In the genomic region with DNA sequence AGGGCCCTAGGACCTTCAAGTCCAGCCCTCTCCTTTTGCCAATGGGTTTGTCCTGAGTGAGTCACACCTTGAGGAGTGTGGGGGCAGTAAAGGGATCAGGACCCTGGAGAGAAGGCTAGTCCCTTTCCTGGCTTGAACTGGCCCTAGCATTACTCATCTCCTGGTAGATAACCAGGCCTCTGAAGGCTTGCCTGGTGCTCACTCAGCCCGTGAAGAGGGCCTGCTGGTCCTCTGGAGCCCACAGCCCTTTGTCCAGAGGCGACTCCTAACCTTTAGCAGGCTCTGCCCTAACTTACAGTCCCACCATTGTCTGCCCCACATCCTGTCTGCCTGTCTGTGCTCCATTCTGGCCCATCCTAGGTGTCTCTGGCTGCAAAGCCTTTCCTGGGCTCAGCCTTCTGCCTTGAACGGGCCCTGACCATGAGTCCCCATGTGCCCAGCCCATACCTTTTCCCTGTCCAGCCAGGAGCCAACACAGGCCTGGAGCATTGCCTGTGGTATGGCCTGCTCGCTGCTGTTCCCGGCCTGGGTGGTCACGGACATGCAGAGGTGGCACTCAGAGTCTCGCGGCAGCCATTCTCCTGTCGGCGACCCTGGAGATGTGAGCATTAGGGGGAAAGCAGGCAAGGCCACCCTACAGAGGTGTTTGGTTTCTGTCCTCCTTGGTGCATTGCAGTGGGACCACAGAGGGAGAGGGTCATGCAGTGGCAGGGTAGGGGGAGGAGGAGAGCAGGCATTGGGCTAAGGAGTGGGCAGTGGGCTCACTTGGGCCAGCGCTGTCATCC, we compare ENCODE assay signal across 10 cellular contexts. TPM values are rescaled to one million over a fixed set of nuclear protein-coding genes. Genes with fewer than 3 reads are reported as not detected.
A peak's percentile ranks its signal among the peaks of the same experiment; 100 is the strongest.
DNase-seq lines count a peak whose midpoint lies in the region; ATAC-seq, FAIRE-seq and TF ChIP-seq lines count a peak whose summit lies in the region.
"Had no signal": no experiment of that assay in that cellular context is flagged by ENCODE, and none has a peak within 500 bp of the region (broad histone marks: within the 10 kb centered on the region; RNA-seq: fewer than 3 reads in every experiment).

No MANE protein-coding gene starts in this region.

- no peak for FAIRE-seq in kidney (lab: Jason Lieb, UNC)

- TF ChIP-seq CTCF in psoas muscle (IDR thresholded peaks at IDR 0.05) = no peak
- TF ChIP-seq CTCF in kidney (IDR thresholded peaks at IDR 0.05; ENCODE audit: borderline replicate concordance, extremely low read depth, insufficient read depth) = no peak

- intact Hi-C loops in psoas muscle (cut with DNase I) (no loop called here), kidney (cut with DNase I) (no loop called here)

- no peaks in the 10 kb centered on the region for H3K27me3 ChIP-seq in psoas muscle (ENCODE audit: insufficient read depth in 3 of 3, low read length in 2 of 3)

- H3K4me1 ChIP-seq in psoas muscle = no peaks in the 10 kb centered on the region
- H3K4me1 ChIP-seq in kidney (ENCODE audit: control insufficient read depth in 1 of 2, insufficient read depth in 1 of 2, low read depth in 1 of 2, low read length in 2 of 2) = no peaks in the 10 kb centered on the region

- H3K4me3 ChIP-seq in psoas muscle (no peak overlapping the region), kidney (ENCODE audit: low read length in 2 of 2) (no peak overlapping the region)

- H3K36me3 ChIP-seq in psoas muscle (ENCODE audit: insufficient read depth in 1 of 2, low read depth in 1 of 2) (peaks cover 0 to 3% of the 10 kb centered on the region in 2 donors), kidney (ENCODE audit: control insufficient read depth in 1 of 2, insufficient read depth in 2 of 2, low read length in 2 of 2) (no peaks in the 10 kb centered on the region)

- DNase-seq in GM04504 (ENCODE audit: low read depth) (peak; percentile 84), glomerular visceral epithelial cell (ENCODE audit: extremely low spot score) (peak; percentile 84), psoas muscle (peak in 1 of 2 donors; percentile 50), midbrain (lab: John Stamatoyannopoulos, UW) (no peak), NCI-H2081 (lab: John Stamatoyannopoulos, UW) (no peak), kidney (no peak)
- DNase-seq: NCI-H526 treated with DMSO at 0.1 percent for 48 hours had no signal

- peak overlapping the region; percentile 33 for H3K27ac ChIP-seq in psoas muscle
- no peak overlapping the region for H3K27ac ChIP-seq in kidney (ENCODE audit: low read depth in 2 of 2, low read length in 2 of 2)

- H3K9ac ChIP-seq in kidney (ENCODE audit: low read length in 2 of 2) = no peak overlapping the region

- WGBS in psoas muscle, 3 donors = 87 to 88% (median 88%) methylated on average over 11 of the region's 11 CpGs

- H3K9me3 ChIP-seq in psoas muscle (no peaks in the 10 kb centered on the region), kidney (ENCODE audit: control insufficient read depth in 1 of 2, low read length in 2 of 2) (no peaks in the 10 kb centered on the region)

- peak; percentile 91 for ATAC-seq in SK-N-SH treated with all-trans-retinoic acid at 6 μM for 48 hours
- peak; percentile 36 to 68 (median 66) for ATAC-seq in psoas muscle
- no peak for ATAC-seq in GM19452 (IDR thresholded peaks at IDR 0.05; ENCODE audit: unreplicated experiment)

TF ChIP-seq in SK-N-SH treated with all-trans-retinoic acid at 6 μM for 48 hours, 23 proteins besides CTCF, POLR2A, EP300 and RAD21 (continues in another document):
- no peak for TF ChIP-seq ZC3H10 (CRISPR knock-in tag; IDR thresholded peaks at IDR 0.05)
- TF ChIP-seq ISL1 (CRISPR knock-in tag; IDR thresholded peaks at IDR 0.05) = no peak
- TF ChIP-seq SNAI2 (CRISPR knock-in tag; IDR thresholded peaks at IDR 0.05) = no peak
- TF ChIP-seq RARB (CRISPR knock-in tag; IDR thresholded peaks at IDR 0.05) = no peak
- no peak for TF ChIP-seq ZNF70 (CRISPR knock-in tag; IDR thresholded peaks at IDR 0.05)
- TF ChIP-seq POU6F1 (CRISPR knock-in tag; IDR thresholded peaks at IDR 0.05; ENCODE audit: borderline replicate concordance, low read depth) = no peak
- TF ChIP-seq CSDC2 (CRISPR knock-in tag; IDR thresholded peaks at IDR 0.05) = no peak
- TF ChIP-seq ZNF565 (CRISPR knock-in tag; conservative IDR thresholded peaks at IDR 0.05; ENCODE audit: low read depth) = no peak
- TF ChIP-seq PPARA (CRISPR knock-in tag; IDR thresholded peaks at IDR 0.05; ENCODE audit: borderline replicate concordance) = no peak
- no peak for TF ChIP-seq CREB5 (CRISPR knock-in tag; IDR thresholded peaks at IDR 0.05; ENCODE audit: low read depth)
- no peak for TF ChIP-seq TCF4 (CRISPR knock-in tag; IDR thresholded peaks at IDR 0.05; ENCODE audit: borderline replicate concordance)
- TF ChIP-seq, protein P1, sequence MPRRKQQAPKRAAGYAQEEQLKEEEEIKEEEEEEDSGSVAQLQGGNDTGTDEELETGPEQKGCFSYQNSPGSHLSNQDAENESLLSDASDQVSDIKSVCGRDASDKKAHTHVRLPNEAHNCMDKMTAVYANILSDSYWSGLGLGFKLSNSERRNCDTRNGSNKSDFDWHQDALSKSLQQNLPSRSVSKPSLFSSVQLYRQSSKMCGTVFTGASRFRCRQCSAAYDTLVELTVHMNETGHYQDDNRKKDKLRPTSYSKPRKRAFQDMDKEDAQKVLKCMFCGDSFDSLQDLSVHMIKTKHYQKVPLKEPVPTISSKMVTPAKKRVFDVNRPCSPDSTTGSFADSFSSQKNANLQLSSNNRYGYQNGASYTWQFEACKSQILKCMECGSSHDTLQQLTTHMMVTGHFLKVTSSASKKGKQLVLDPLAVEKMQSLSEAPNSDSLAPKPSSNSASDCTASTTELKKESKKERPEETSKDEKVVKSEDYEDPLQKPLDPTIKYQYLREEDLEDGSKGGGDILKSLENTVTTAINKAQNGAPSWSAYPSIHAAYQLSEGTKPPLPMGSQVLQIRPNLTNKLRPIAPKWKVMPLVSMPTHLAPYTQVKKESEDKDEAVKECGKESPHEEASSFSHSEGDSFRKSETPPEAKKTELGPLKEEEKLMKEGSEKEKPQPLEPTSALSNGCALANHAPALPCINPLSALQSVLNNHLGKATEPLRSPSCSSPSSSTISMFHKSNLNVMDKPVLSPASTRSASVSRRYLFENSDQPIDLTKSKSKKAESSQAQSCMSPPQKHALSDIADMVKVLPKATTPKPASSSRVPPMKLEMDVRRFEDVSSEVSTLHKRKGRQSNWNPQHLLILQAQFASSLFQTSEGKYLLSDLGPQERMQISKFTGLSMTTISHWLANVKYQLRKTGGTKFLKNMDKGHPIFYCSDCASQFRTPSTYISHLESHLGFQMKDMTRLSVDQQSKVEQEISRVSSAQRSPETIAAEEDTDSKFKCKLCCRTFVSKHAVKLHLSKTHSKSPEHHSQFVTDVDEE (CRISPR knock-in tag; IDR thresholded peaks at IDR 0.05) = no peak
- TF ChIP-seq, protein P2, sequence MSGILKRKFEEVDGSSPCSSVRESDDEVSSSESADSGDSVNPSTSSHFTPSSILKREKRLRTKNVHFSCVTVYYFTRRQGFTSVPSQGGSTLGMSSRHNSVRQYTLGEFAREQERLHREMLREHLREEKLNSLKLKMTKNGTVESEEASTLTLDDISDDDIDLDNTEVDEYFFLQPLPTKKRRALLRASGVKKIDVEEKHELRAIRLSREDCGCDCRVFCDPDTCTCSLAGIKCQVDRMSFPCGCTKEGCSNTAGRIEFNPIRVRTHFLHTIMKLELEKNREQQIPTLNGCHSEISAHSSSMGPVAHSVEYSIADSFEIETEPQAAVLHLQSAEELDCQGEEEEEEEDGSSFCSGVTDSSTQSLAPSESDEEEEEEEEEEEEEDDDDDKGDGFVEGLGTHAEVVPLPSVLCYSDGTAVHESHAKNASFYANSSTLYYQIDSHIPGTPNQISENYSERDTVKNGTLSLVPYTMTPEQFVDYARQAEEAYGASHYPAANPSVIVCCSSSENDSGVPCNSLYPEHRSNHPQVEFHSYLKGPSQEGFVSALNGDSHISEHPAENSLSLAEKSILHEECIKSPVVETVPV (CRISPR knock-in tag; IDR thresholded peaks at IDR 0.05) = no peak

RNA-seq across cellular contexts. Expression of gene SFTPB, which starts 4.9 kb away (rescaled TPM):
- total RNA-seq in psoas muscle (1 to 10 TPM in 2 of 4 donors, under 1 TPM in 2; 0.25 to 1.1 (median 0.96) TPM), kidney (1.3 TPM)
- polyA plus RNA-seq in psoas muscle (1 to 10 TPM in 1 of 3 donors, under 1 TPM in 2; 0.04 to 1.5 (median 0.98) TPM), kidney (ENCODE audit: insufficient read depth, low read depth, low replicate concordance) (0.92 TPM)
- total RNA-seq: liver had no signal
- polyA plus RNA-seq: liver had no signal

RNA-seq across cellular contexts. Expression of gene GNLY, which starts 31.1 kb away (rescaled TPM):
- total RNA-seq in psoas muscle (10 to 100 TPM in 1 of 4 donors, 1 to 10 TPM in 2, under 1 TPM in 1; 0.58 to 20.0 (median 5.8) TPM), kidney (5.5 TPM)
- polyA plus RNA-seq in psoas muscle (10 to 100 TPM in 2 of 3 donors, 1 to 10 TPM in 1; 4.9 to 31.6 (median 23.4) TPM), kidney (ENCODE audit: insufficient read depth, low read depth, low replicate concordance) (8.1 TPM)

RNA-seq across cellular contexts. Expression of gene USP39, which starts 47.1 kb away (rescaled TPM):
- 10 to 100 TPM; 39.0 to 61.8 (median 45.6) TPM for total RNA-seq in psoas muscle
- polyA plus RNA-seq in psoas muscle = 100 to 1,000 TPM in 1 of 3 donors, 10 to 100 TPM in 2; 53.7 to 104 (median 58.3) TPM
- 36.4 TPM for total RNA-seq in kidney
- polyA plus RNA-seq in kidney (ENCODE audit: insufficient read depth, low read depth, low replicate concordance) = 35.5 TPM

RNA-seq across cellular contexts. Expression of gene C2orf68, which starts 51.2 kb away (rescaled TPM):
- total RNA-seq in psoas muscle = 10 to 100 TPM; 43.4 to 61.9 (median 47.5) TPM
- 10 to 100 TPM; 26.9 to 76.0 (median 43.8) TPM for polyA plus RNA-seq in psoas muscle
- total RNA-seq in kidney = 34.5 TPM
- polyA plus RNA-seq in kidney (ENCODE audit: insufficient read depth, low read depth, low replicate concordance) = 37.6 TPM

Comparison
In these comparisons a context has a peak if more than half of its experiments do, and no peak if none do; other contexts are left out.
1. DNase-seq: peak in GM04504 (single experiment) and glomerular visceral epithelial cell (single experiment); none in midbrain (single experiment), NCI-H2081 (0 of 2) and kidney (single experiment).